8 cellular contexts compared by ENCODE assay signal in genomic region chr2:68357608-68358337, GRCh38. TPM values are rescaled to one million over a fixed set of nuclear protein-coding genes. Genes with fewer than 3 reads are reported as not detected.
A peak's percentile ranks its signal among the peaks of the same experiment; 100 is the strongest.
DNase-seq lines count a peak whose midpoint lies in the region; ATAC-seq and TF ChIP-seq lines count a peak whose summit lies in the region.

No MANE protein-coding gene starts in this region.

- no peaks in the 10 kb centered on the region for H3K36me3 Mint-ChIP-seq in GM23338 (ENCODE audit: low read depth)

- H4K20me1 ChIP-seq in GM23338 (replicated peaks; ENCODE audit: insufficient read depth) (no peaks in the 10 kb centered on the region), Loucy (ENCODE audit: insufficient read depth, low read length, poor library complexity, severe bottlenecking) (no peaks in the 10 kb centered on the region), SU-DHL-6 (ENCODE audit: low read depth, low read length) (no peaks in the 10 kb centered on the region)

- H2AFZ ChIP-seq in GM23338 (peak overlapping the region; percentile 92), Loucy (ENCODE audit: low read length) (peak overlapping the region; percentile 14; the same call in 1 of the 2 replicates), SU-DHL-6 (ENCODE audit: low read depth, low read length, severe bottlenecking) (peak overlapping the region; percentile 77)

- H3K4me3 Mint-ChIP-seq in GM23338, result no peak overlapping the region

- no peak overlapping the region for H3K9ac ChIP-seq in Loucy (ENCODE audit: low read depth, low read length, poor library complexity, severe bottlenecking)
- no peak overlapping the region for H3K9ac ChIP-seq in SU-DHL-6 (ENCODE audit: low read length)

- H3K27ac ChIP-seq in GM23338 (ENCODE audit: low read depth) (no peak overlapping the region), SU-DHL-6 (ENCODE audit: low read depth, low read length) (no peak overlapping the region), cardiac muscle cell (no peak overlapping the region), gastrocnemius medialis (no peak overlapping the region)

- no peaks in the 10 kb centered on the region for H3F3A ChIP-seq in GM23338 (replicated peaks; ENCODE audit: low read depth)
- H3F3A ChIP-seq in Loucy (ENCODE audit: low read depth), result no peaks in the 10 kb centered on the region
- 0 out of 2 replicates have a peak, but pooled peaks cover 4% of the 10 kb centered on the region for H3F3A ChIP-seq in SU-DHL-6 (ENCODE audit: insufficient read depth)

- H3K27me3 ChIP-seq in GM23338 (ENCODE audit: insufficient read depth), result peaks cover 6% of the 10 kb centered on the region
- no peaks in the 10 kb centered on the region for H3K27me3 ChIP-seq in Loucy (ENCODE audit: insufficient read depth, low read length, poor library complexity, severe bottlenecking)
- no peaks in the 10 kb centered on the region for H3K27me3 ChIP-seq in SU-DHL-6 (ENCODE audit: low read length)
- no peaks in the 10 kb centered on the region for H3K27me3 ChIP-seq in cardiac muscle cell
- no peaks in the 10 kb centered on the region for H3K27me3 ChIP-seq in gastrocnemius medialis

- intact Hi-C loops in gastrocnemius medialis (cut with DNase I; ENCODE audit: low total_unique reads), result loop anchor here (5.0 kb wide), 1 partner anchor 235 kb away; no protein-coding TSS in a partner anchor

- in situ Hi-C loops in gastrocnemius medialis (cut with MboI; ENCODE audit: low sequenced_read_pairs in 4 of 4), result no loop called here

- ATAC-seq in GM23338 (peak; percentile 98), gastrocnemius medialis (peak; percentile 63 to 85)

- H3K9me2 ChIP-seq in GM23338 (ENCODE audit: insufficient read depth) (no peaks in the 10 kb centered on the region), Loucy (replicated peaks; ENCODE audit: low read depth, low read length) (no peaks in the 10 kb centered on the region), SU-DHL-6 (replicated peaks; ENCODE audit: insufficient read depth, low read length) (no peaks in the 10 kb centered on the region)

- no peaks in the 10 kb centered on the region for H3K36me3 ChIP-seq in GM23338 (ENCODE audit: insufficient read depth)
- H3K36me3 ChIP-seq in Loucy (ENCODE audit: insufficient read depth, low read length), result no peaks in the 10 kb centered on the region
- H3K36me3 ChIP-seq in SU-DHL-6 (ENCODE audit: low read length), result no peaks in the 10 kb centered on the region
- no peaks in the 10 kb centered on the region for H3K36me3 ChIP-seq in cardiac muscle cell
- no peaks in the 10 kb centered on the region for H3K36me3 ChIP-seq in gastrocnemius medialis

- H3K4me1 ChIP-seq in GM23338 (ENCODE audit: insufficient read depth) (no peaks in the 10 kb centered on the region), Loucy (ENCODE audit: insufficient read depth, low read length, poor library complexity, severe bottlenecking) (peaks cover 15% of the 10 kb centered on the region), cardiac muscle cell (ENCODE audit: low read depth) (peaks cover under 1% of the 10 kb centered on the region), gastrocnemius medialis (no peaks in the 10 kb centered on the region)

- no peak overlapping the region for H3K4me3 ChIP-seq in GM23338
- no peak overlapping the region for H3K4me3 ChIP-seq in Loucy (ENCODE audit: low read length, poor library complexity, severe bottlenecking)
- no peak overlapping the region for H3K4me3 ChIP-seq in SU-DHL-6 (ENCODE audit: insufficient read depth, low read length, poor library complexity, severe bottlenecking)
- H3K4me3 ChIP-seq in cardiac muscle cell, result no peak overlapping the region
- H3K4me3 ChIP-seq in gastrocnemius medialis, result no peak overlapping the region

- peak; percentile 60 to 86 for TF ChIP-seq CTCF in GM23338 (conservative IDR thresholded peaks at IDR 0.05; ENCODE audit: low read depth in 2 of 2)
- peak; percentile 78 for TF ChIP-seq CTCF in Loucy (conservative IDR thresholded peaks at IDR 0.05; ENCODE audit: low read length)
- TF ChIP-seq CTCF in SU-DHL-6 (IDR thresholded peaks at IDR 0.05; ENCODE audit: insufficient read depth, low read length, poor library complexity, severe bottlenecking), result peak; percentile 44
- peak; percentile 84 for TF ChIP-seq CTCF in cardiac muscle cell (IDR thresholded peaks at IDR 0.05; ENCODE audit: low read depth, low read length)
- peak in 2 of 5 experiments; percentile 39 to 53 for TF ChIP-seq CTCF in gastrocnemius medialis (IDR thresholded peaks at IDR 0.05 in 4 of 5, conservative IDR thresholded peaks at IDR 0.05 in 1 of 5)

- H3K9me3 Mint-ChIP-seq in GM23338, result no peaks in the 10 kb centered on the region

- peaks cover 14% of the 10 kb centered on the region for H3K27me3 Mint-ChIP-seq in GM23338 (ENCODE audit: insufficient read depth, low read depth, poor library complexity)

- H3K4me2 ChIP-seq in GM23338, result no peak overlapping the region
- no peak overlapping the region for H3K4me2 ChIP-seq in Loucy (ENCODE audit: low read depth, low read length, poor library complexity, severe bottlenecking)
- H3K4me2 ChIP-seq in SU-DHL-6 (ENCODE audit: low read depth, low read length, poor library complexity, severe bottlenecking), result peak overlapping the region; percentile 21

- H3K9me3 ChIP-seq in Loucy (ENCODE audit: insufficient read depth, low read depth, low read length), result no peaks in the 10 kb centered on the region
- H3K9me3 ChIP-seq in SU-DHL-6 (ENCODE audit: insufficient read depth, low read length), result no peaks in the 10 kb centered on the region
- no peaks in the 10 kb centered on the region for H3K9me3 ChIP-seq in cardiac muscle cell (ENCODE audit: low read depth)
- H3K9me3 ChIP-seq in gastrocnemius medialis, result no peaks in the 10 kb centered on the region

- no peaks in the 10 kb centered on the region for H3K79me2 ChIP-seq in GM23338 (replicated peaks; ENCODE audit: insufficient read depth)
- no peaks in the 10 kb centered on the region for H3K79me2 ChIP-seq in Loucy (ENCODE audit: insufficient read depth, low read length)
- H3K79me2 ChIP-seq in SU-DHL-6 (ENCODE audit: insufficient read depth, low read length), result no peaks in the 10 kb centered on the region

- H3K4me1 Mint-ChIP-seq in GM23338, result peaks cover 15% of the 10 kb centered on the region; the same call in 2 of the 3 replicates

- DNase-seq in NCI-H748 (lab: John Stamatoyannopoulos, UW; ENCODE audit: unreplicated experiment), result peak; percentile 44
- no peak for DNase-seq in NCI-H748 treated with DMSO at 0.1 percent for 48 hours (lab: John Stamatoyannopoulos, UW)
- peak; percentile 85 for DNase-seq in GM23338 (ENCODE audit: low spot score)
- peak; percentile 69 to 85 for DNase-seq in cardiac muscle cell (ENCODE audit: low read depth in 1 of 2, low spot score in 1 of 2)
- DNase-seq in gastrocnemius medialis, result peak; percentile 9 to 44
- DNase-seq in activated T-cell treated with anti-CD3 and anti-CD28 coated beads for 4 hours, result no peak

- H3K27ac Mint-ChIP-seq in GM23338, result no peak overlapping the region

- TF ChIP-seq POLR2A in gastrocnemius medialis (IDR thresholded peaks at IDR 0.05), result no peak

TF ChIP-seq in GM23338, 12 proteins besides CTCF, POLR2A, EP300 and RAD21 (continues in another document):
- no peak for TF ChIP-seq CREB1 (CRISPR knock-in tag; IDR thresholded peaks at IDR 0.05; ENCODE audit: low read depth)

RNA-seq across cellular contexts. Expression of gene PLEK, which starts 7.3 kb away (rescaled TPM):
- not detected in 2 replicates for total RNA-seq in GM23338 (2014; rRNA removed; shearing (Covaris generic))
- polyA plus RNA-seq in GM23338 (2016; fragmentation: Nextera tagmentation; extraction: Ambion mirVana) (0.06 and 0.12 TPM in 2 replicates), cardiac muscle cell (0.21 TPM in 1 of 2 replicates, not detected in the other)
- total RNA-seq in cardiac muscle cell (not detected in 2 replicates), gastrocnemius medialis (1 to 10 TPM in 3 of 4 donors, under 1 TPM in 1; 0.68 to 4.7 (median 2.2) TPM)

RNA-seq across cellular contexts. Expression of gene CNRIP1, which starts 38.0 kb away (rescaled TPM):
- 5.9 and 6.9 TPM in 2 replicates for total RNA-seq in GM23338 (2014; rRNA removed; shearing (Covaris generic))
- 5.2 and 5.9 TPM in 2 replicates for polyA plus RNA-seq in GM23338 (2016; fragmentation: Nextera tagmentation; extraction: Ambion mirVana)
- 6.9 and 8.8 TPM in 2 replicates for total RNA-seq in cardiac muscle cell
- 9.3 and 14.3 TPM in 2 replicates for polyA plus RNA-seq in cardiac muscle cell
- 1 to 10 TPM; 4.7 to 7.6 (median 6.5) TPM for total RNA-seq in gastrocnemius medialis

Comparison
In these comparisons a context has a peak if more than half of its experiments do, and no peak if none do; other contexts are left out.
1. DNase-seq: peak in NCI-H748 (single experiment), GM23338 (single experiment), cardiac muscle cell (2 of 2) and gastrocnemius medialis (2 of 2); none in NCI-H748 treated with DMSO at 0.1 percent for 48 hours (single experiment) and activated T-cell treated with anti-CD3 and anti-CD28 coated beads for 4 hours (single experiment).
2. H2AFZ ChIP-seq: peak in every context shown above with its lines; median percentile 92 in GM23338; 77 in SU-DHL-6; 14 in Loucy.